In the genomic region with DNA sequence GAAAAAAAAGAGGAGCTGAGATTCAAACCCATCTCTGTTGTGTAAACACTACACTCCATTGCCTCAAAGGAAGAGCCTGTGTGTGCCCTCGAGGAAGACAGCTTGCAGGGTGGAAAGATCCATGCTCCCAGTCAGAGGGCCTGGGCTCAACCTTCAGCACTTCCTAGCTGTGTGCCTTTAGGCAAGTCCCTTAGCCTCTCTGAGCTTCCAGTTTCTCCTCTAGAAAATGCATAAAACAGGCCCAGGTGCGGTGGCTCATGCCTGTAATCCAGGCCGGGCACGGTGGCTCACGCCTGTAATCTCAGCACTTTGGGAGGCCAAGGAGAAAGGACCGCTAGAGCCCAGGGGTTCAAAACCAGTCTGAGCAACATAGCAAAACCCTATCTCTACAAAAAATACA, we compare ENCODE assay signal across 31 cellular contexts.
"Had no signal": no experiment of that assay in that cellular context is flagged by ENCODE, and none has a peak within 500 bp of the region (broad histone marks: within the 10 kb centered on the region; RNA-seq: fewer than 3 reads in every experiment).

No MANE protein-coding gene starts in this region.

- ATAC-seq: activated CD4-positive, alpha-beta T cell treated with anti-CD3 and anti-CD28 coated beads for 36 hours; activated CD8-positive, alpha-beta memory T cell treated with anti-CD3 and anti-CD28 coated beads, Interleukin-2, amount 10 ng/mL, durations not matched to agents 7 days and 5 days; activated CD8-positive, alpha-beta T cell treated with anti-CD3 and anti-CD28 coated beads, Interleukin-2, amount 10 ng/mL, durations not matched to agents 7 days and 5 days; activated naive CD8-positive, alpha-beta T cell treated with anti-CD3 and anti-CD28 coated beads, Interleukin-2, amount 50 U/mL, for 24 hours; body of pancreas; esophagus mucosa; T-helper 17 cell had no signal

- H3K4me3 ChIP-seq: adrenal gland, body of pancreas, coronary artery, dorsolateral prefrontal cortex had no signal

- FAIRE-seq: frontal cortex had no signal

- H3K27me3 ChIP-seq: adrenal gland, body of pancreas had no signal

- H3K9me3 ChIP-seq: adrenal gland, body of pancreas had no signal

- DNase-seq: activated B cell treated with CpG ODN at 0.5 μM for 24 hours; activated CD4-positive, alpha-beta memory T cell treated with anti-CD3 and anti-CD28 coated beads for 36 hours; activated CD4-positive, alpha-beta T cell treated with anti-CD3 and anti-CD28 coated beads for 36 hours; activated CD4-positive, alpha-beta T cell treated with anti-CD3 and anti-CD28 coated beads, Interleukin-2, amount 10 ng/mL, durations not matched to agents 24 days and 14 days; activated CD4-positive, CD25-positive, alpha-beta regulatory T cell treated with anti-CD3 and anti-CD28 coated beads, Interleukin-2, amount 50 U/mL, for 72 hours; activated CD8-positive, alpha-beta memory T cell treated with anti-CD3 and anti-CD28 coated beads, Interleukin-2, amount 10 ng/mL, durations not matched to agents 7 days and 5 days; activated CD8-positive, alpha-beta memory T cell treated with anti-CD3 and anti-CD28 coated beads, Interleukin-2, amount 50 U/mL, for 4 hours; activated CD8-positive, alpha-beta T cell treated with anti-CD3 and anti-CD28 coated beads, Interleukin-2, amount 10 ng/mL, durations not matched to agents 7 days and 5 days; activated effector memory CD4-positive, alpha-beta T cell treated with anti-CD3 and anti-CD28 coated beads, Interleukin-2, amount 50 U/mL, for 16 hours; activated naive CD4-positive, alpha-beta T cell treated with anti-CD3 and anti-CD28 coated beads for 36 hours; activated naive CD8-positive, alpha-beta T cell treated with anti-CD3 and anti-CD28 coated beads for 36 hours; activated naive CD8-positive, alpha-beta T cell treated with anti-CD3 and anti-CD28 coated beads, Interleukin-2, amount 50 U/mL, for 24 hours; activated T-cell treated with anti-CD3 and anti-CD28 coated beads, Interleukin-2, amount 50 U/mL, for 1 hour; activated T-cell treated with anti-CD3 and anti-CD28 coated beads, Interleukin-2, amount 50 U/mL, for 48 hours; adrenal gland; amygdala; aorta; body of pancreas; central memory CD4-positive, alpha-beta T cell; cerebellar nuclear complex; dorsolateral prefrontal cortex; effector memory CD4-positive, alpha-beta T cell; endodermal cell; foreskin fibroblast; T-helper 1 cell; T-helper 17 cell; T1000; WERI-Rb-1 had no signal

- H3K27ac ChIP-seq: body of pancreas, coronary artery, WERI-Rb-1 had no signal
